1 cellular context compared by ENCODE assay signal in the genomic region with DNA sequence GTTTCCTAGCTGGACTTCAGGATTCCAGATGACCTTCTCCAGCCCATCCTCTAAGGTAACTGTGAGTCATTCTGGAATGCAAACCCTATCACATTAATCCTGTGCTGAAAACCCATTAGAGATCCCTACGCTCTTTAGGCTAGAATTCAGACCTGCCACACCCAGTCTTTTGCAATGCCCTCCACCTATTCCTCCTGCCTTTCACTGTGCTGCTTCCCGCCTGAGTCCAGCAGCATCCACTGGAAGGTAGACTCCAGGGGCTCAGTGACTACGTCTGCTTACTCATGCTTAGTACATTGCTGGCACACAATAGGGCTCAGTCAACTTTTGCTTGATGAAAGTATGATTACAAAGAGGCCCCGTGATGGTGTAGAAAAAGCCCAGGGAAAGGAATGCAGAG.
TF ChIP-seq lines count a peak whose summit lies in the region.

No MANE protein-coding gene starts in this region.

TF ChIP-seq in HCT116, 20 proteins besides CTCF, POLR2A, EP300 and RAD21 (continued from another document):
- TF ChIP-seq CEBPB (IDR thresholded peaks at IDR 0.05; ENCODE audit: low read depth) (no peak), YY1 (IDR thresholded peaks at IDR 0.05; ENCODE audit: extremely low read depth, insufficient replicate concordance, low read depth, low read length) (no peak), JUND (IDR thresholded peaks at IDR 0.05) (no peak), CBX3 (IDR thresholded peaks at IDR 0.05; ENCODE audit: low read depth) (no peak), SIN3A (IDR thresholded peaks at IDR 0.05; ENCODE audit: low read depth) (no peak)
TF ChIP-seq in HCT116: peak in this region for 0.
